ENCODE assay signal across 7 cellular contexts in the genomic region with DNA sequence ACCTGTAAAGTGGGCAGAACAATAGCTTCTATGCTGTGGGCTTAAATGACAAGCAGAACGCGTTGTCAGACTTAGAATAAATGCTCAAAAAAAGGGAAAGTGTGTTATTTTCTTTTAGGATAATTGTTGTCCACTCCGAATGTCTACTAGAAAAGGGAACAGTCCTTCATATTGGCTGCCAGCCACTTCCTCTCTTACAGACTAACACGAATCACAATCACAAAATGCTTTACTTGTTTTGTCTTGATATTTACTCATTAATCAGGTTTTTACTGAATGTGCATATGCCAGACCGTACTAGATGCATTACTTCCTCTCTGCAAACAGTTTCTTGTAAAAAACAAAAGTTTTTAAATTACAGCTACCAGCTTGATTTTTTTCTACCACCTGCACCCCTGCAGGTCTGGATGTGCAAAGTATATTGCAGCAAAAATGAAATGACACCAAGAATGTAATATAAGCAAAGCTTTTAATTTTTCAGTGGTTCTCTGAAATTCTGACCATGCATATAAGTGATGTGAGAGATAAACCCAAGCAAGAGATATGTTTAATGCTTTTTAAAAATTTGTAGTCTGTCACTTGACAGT. TPM values are rescaled to one million over a fixed set of nuclear protein-coding genes. Genes with fewer than 3 reads are reported as not detected.
DNase-seq lines count a peak whose midpoint lies in the region; ATAC-seq and TF ChIP-seq lines count a peak whose summit lies in the region.

No MANE protein-coding gene starts in this region.

- TF ChIP-seq CTCF in epithelial cell of proximal tubule (conservative IDR thresholded peaks at IDR 0.05; ENCODE audit: low read depth, low read length) (no peak), retinal pigment epithelial cell (conservative IDR thresholded peaks at IDR 0.05; ENCODE audit: low read depth, low read length) (no peak)

- H3K9me3 ChIP-seq in HAP-1 = no peaks in the 10 kb centered on the region

- H3K4me3 ChIP-seq in HAP-1 (peak overlapping the region; percentile 94), epithelial cell of proximal tubule (ENCODE audit: low read depth, low read length) (peak overlapping the region; percentile 99), retinal pigment epithelial cell (ENCODE audit: low read length) (peak overlapping the region; percentile 95)

- H3K36me3 ChIP-seq in HAP-1 (replicated peaks) = peaks cover 6% of the 10 kb centered on the region

- ATAC-seq in activated CD4-positive, CD25-positive, alpha-beta regulatory T cell treated with anti-CD3 and anti-CD28 coated beads, Interleukin-2, amount 50 U/mL, for 24 hours = no peak

- H3K27me3 ChIP-seq in HAP-1 (ENCODE audit: low read depth) = no peaks in the 10 kb centered on the region

- in situ Hi-C loops in HAP-1 (cut with MboI; ENCODE audit: low sequenced_read_pairs) = no loop called here

- H3K4me1 ChIP-seq in HAP-1 = peaks cover 22% of the 10 kb centered on the region

- DNase-seq in HAP-1 (ENCODE audit: low spot score in 2 of 2) = no peak
- DNase-seq in SIG-M5 (lab: John Stamatoyannopoulos, UW) = peak; percentile 9
- DNase-seq in epithelial cell of proximal tubule (ENCODE audit: low read depth) = no peak
- DNase-seq in retinal pigment epithelial cell (ENCODE audit: low read depth) = no peak
- DNase-seq in GDM1 (lab: John Stamatoyannopoulos, UW) = no peak
- DNase-seq in pons (ENCODE audit: low spot score) = no peak

RNA-seq across cellular contexts. Expression of gene DHX35, which starts 0.8 kb away (rescaled TPM):
- total RNA-seq in epithelial cell of proximal tubule = 6.1 and 13.8 TPM in 2 replicates

RNA-seq across cellular contexts. Expression of gene FAM83D, which starts 36.8 kb away (rescaled TPM):
- 56.7 and 72.8 TPM in 2 replicates for total RNA-seq in epithelial cell of proximal tubule
